23 cellular contexts compared by ENCODE assay signal in the genomic region with DNA sequence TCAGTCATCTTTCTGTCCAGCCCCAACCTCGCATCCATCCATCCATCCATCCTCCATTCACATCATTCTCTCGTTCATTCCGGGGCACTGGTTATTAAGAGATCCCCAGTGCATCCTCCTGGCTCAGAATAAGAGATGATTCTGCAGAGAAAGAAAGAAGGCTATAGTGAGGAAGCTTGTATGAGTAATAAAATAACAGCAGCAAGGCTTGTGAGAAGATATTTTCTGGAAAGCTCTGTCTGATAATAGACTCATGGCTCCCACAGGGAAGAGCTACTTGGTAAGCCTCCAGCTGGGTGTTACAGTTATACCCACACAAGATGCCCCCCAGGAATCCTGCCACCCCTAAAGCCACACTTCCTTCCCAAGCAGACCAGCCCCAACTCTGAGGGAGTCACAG.
"Had no signal": no experiment of that assay in that cellular context is flagged by ENCODE, and none has a peak within 500 bp of the region (broad histone marks: within the 10 kb centered on the region; RNA-seq: fewer than 3 reads in every experiment).

No MANE protein-coding gene starts in this region.

- H3K27me3 ChIP-seq: ascending aorta, cardiac muscle cell, SJCRH30 had no signal

- H3K27ac ChIP-seq: ascending aorta, cardiac muscle cell, SJCRH30, SK-N-MC had no signal

- H3K36me3 ChIP-seq: ascending aorta, cardiac muscle cell, SJCRH30 had no signal

- ATAC-seq: activated CD8-positive, alpha-beta T cell treated with anti-CD3 and anti-CD28 coated beads for 36 hours; activated T-cell treated with anti-CD3 and anti-CD28 coated beads, Interleukin-2, amount 50 U/mL, for 72 hours; activated T-helper 17 cell treated with anti-CD3 and anti-CD28 coated beads, Interleukin-2, amount 50 U/mL, for 72 hours; Panc1 had no signal

- DNase-seq: activated CD4-positive, alpha-beta T cell treated with anti-CD3 and anti-CD28 coated beads, Interleukin-2, amount 10 ng/mL, durations not matched to agents 24 days and 14 days; activated CD4-positive, alpha-beta T cell treated with anti-CD3 and anti-CD28 coated beads, Interleukin-2, amount 50 U/mL, for 4 hours; activated CD8-positive, alpha-beta T cell treated with anti-CD3 and anti-CD28 coated beads for 36 hours; activated effector memory CD4-positive, alpha-beta T cell treated with anti-CD3 and anti-CD28 coated beads, Interleukin-2, amount 50 U/mL, for 16 hours; activated naive CD4-positive, alpha-beta T cell; activated naive CD8-positive, alpha-beta T cell treated with anti-CD3 and anti-CD28 coated beads, Interleukin-2, amount 10 ng/mL, durations not matched to agents 7 days and 5 days; activated T-cell treated with anti-CD3 and anti-CD28 coated beads, Interleukin-2, amount 50 U/mL, for 1 hour; activated T-cell treated with anti-CD3 and anti-CD28 coated beads, Interleukin-2, amount 50 U/mL, for 72 hours; amygdala; NCI-H1105; NCI-H1417 treated with DMSO at 0.1 percent for 48 hours; NCI-H187 treated with DMSO at 0.1 percent for 48 hours; NCI-H2081; NCI-H226; NCI-H524; SHP77; SJCRH30; T1000 had no signal

- H3K9me3 ChIP-seq: ascending aorta, SJCRH30 had no signal

- H3K4me1 ChIP-seq: ascending aorta, SJCRH30 had no signal

- H3K4me3 ChIP-seq: ascending aorta, cardiac muscle cell, SJCRH30, SK-N-MC had no signal
